ENCODE assay signal across 8 cellular contexts in the genomic region with DNA sequence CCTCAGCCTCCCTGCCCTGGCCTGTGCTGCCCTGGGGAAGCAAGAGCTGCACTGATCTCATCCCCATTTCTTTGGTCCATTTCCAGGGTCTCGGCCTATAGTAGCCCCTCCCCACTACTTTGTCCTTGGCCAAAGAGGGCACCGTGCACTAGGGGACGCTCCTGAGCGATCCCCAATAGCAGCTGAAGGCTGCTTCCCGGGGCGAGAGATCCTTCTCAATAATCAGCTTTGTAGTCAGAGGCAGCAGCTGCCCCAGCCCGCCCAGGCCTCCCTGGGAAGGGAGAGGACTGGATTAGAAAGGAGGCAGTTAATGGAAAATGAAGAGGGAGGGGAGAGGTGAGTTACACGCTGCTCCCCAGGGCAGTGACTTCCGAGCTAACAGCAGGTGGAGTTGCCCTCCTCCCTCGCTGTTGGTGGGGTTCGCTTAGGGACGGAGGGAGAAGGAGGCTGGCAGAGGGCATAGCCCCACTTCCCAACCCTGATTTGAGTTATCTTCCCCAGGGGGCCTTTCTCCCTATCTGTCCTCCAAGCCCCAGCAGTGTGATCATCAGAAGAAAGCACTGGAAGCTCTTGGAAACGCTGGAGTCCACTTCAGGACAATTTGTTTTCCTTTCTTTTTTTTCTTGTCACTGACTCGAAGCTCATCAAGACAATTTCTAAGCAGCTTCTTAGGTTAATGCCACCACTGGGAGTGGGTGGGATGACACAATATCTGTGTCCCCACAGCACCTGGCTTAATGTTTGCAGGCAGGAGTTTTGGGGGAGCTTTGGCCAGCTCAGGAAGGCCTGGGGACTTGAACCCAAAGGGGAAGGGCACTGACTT. TPM values are rescaled to one million over a fixed set of nuclear protein-coding genes. Genes with fewer than 3 reads are reported as not detected.
DNase-seq lines count a peak whose midpoint lies in the region; ATAC-seq, FAIRE-seq and TF ChIP-seq lines count a peak whose summit lies in the region.

No MANE protein-coding gene starts in this region.

- ATAC-seq in gastroesophageal sphincter (no peak), pancreas (peak in 3 of 4 donors; percentile 8 to 31 (median 13)), HG03469 (IDR thresholded peaks at IDR 0.05; ENCODE audit: unreplicated experiment) (no peak)

- TF ChIP-seq POLR2A in gastroesophageal sphincter (IDR thresholded peaks at IDR 0.05) (no peak), H54 (IDR thresholded peaks at IDR 0.05; ENCODE audit: low read depth, low read length) (no peak)

- H3K27me3 ChIP-seq in SJCRH30 (no peaks in the 10 kb centered on the region), gastroesophageal sphincter (no peaks in the 10 kb centered on the region), pancreas (no peaks in the 10 kb centered on the region)

- WGBS in gastroesophageal sphincter (ENCODE audit: low coverage in 1 of 2), 2 donors: 14 to 20% methylated on average over 5 to 7 of the region's 14 CpGs
- 38% methylated on average over 14 of the region's 14 CpGs for WGBS in pancreas, 2 donors

- peak in 3 of 4 experiments; percentile 31 to 62 (median 32) for TF ChIP-seq CTCF in gastroesophageal sphincter (IDR thresholded peaks at IDR 0.05)
- TF ChIP-seq CTCF in pancreas (IDR thresholded peaks at IDR 0.05): no peak

- FAIRE-seq in pancreas (lab: Jason Lieb, UNC) (no peak), H54 (lab: Jason Lieb, UNC) (no peak)

- H3K4me3 ChIP-seq in SJCRH30 (no peak overlapping the region; the same call in 1 of the 2 replicates), gastroesophageal sphincter (peak overlapping the region; percentile 12 to 73), pancreas (no peak overlapping the region)

- H3K36me3 ChIP-seq in SJCRH30 (no peaks in the 10 kb centered on the region; the same call in 1 of the 2 replicates), gastroesophageal sphincter (peaks cover 0 to 8% of the 10 kb centered on the region in 2 donors), pancreas (no peaks in the 10 kb centered on the region)

- DNase-seq in C1 segment of cervical spinal cord (lab: John Stamatoyannopoulos, UW) (peak in 9 of 14 donors; percentile 33 to 68 (median 54)), SJCRH30 (peak; percentile 96 to 98), pancreas (no peak), NCI-H510A (lab: John Stamatoyannopoulos, UW) (no peak), H54 (ENCODE audit: insufficient read length, low spot score) (no peak), RPMI8226 (no peak)

- H3K27ac ChIP-seq in SJCRH30 (peak overlapping the region; percentile 92), gastroesophageal sphincter (peak overlapping the region; percentile 95 to 98 (median 96)), pancreas (peak overlapping the region; percentile 76 to 81 (median 78))

- H3K4me1 ChIP-seq in SJCRH30 (peaks cover 21% of the 10 kb centered on the region), gastroesophageal sphincter (peaks cover 6 to 82% (median 32%) of the 10 kb centered on the region in 3 donors), pancreas (peaks cover 8 to 12% (median 10%) of the 10 kb centered on the region in 3 donors)

- intact Hi-C loops in pancreas (cut with DNase I): loop anchor here in 1 of 3 donors (10.0 kb wide), 1 partner anchor 173 kb away; the partner anchor contains the start of gene CYGB

- no peaks in the 10 kb centered on the region for H3K9me3 ChIP-seq in SJCRH30 (replicated peaks)
- no peaks in the 10 kb centered on the region for H3K9me3 ChIP-seq in gastroesophageal sphincter
- no peaks in the 10 kb centered on the region for H3K9me3 ChIP-seq in pancreas

- no peak for TF ChIP-seq EP300 in gastroesophageal sphincter (IDR thresholded peaks at IDR 0.05)

RNA-seq across cellular contexts. Expression of gene MXRA7, which starts 2.6 kb away (rescaled TPM):
- total RNA-seq in SJCRH30 (2014; rRNA removed; shearing (Covaris generic)): 245 and 247 TPM in 2 replicates
- total RNA-seq in gastroesophageal sphincter: 100 to 1,000 TPM; 333 to 451 (median 412) TPM
- total RNA-seq in pancreas: 100 to 1,000 TPM in 1 of 6 donors, 10 to 100 TPM in 5; 32.0 to 102 (median 43.7) TPM
- 100 to 1,000 TPM in 1 of 2 donors, 10 to 100 TPM in 1; 38.9 to 137 TPM for polyA plus RNA-seq in pancreas

RNA-seq across cellular contexts. Expression of gene JMJD6, which starts 18.2 kb away (rescaled TPM):
- 36.4 and 39.8 TPM in 2 replicates for total RNA-seq in SJCRH30 (2014; rRNA removed; shearing (Covaris generic))
- total RNA-seq in gastroesophageal sphincter: 10 to 100 TPM; 39.0 to 53.8 (median 47.2) TPM
- total RNA-seq in pancreas: 10 to 100 TPM; 12.4 to 18.2 (median 15.1) TPM
- polyA plus RNA-seq in pancreas: 10 to 100 TPM; 30.3 to 54.0 TPM

RNA-seq across cellular contexts. Expression of gene METTL23, which starts 18.4 kb away (rescaled TPM):
- 33.3 and 39.5 TPM in 2 replicates for total RNA-seq in SJCRH30 (2014; rRNA removed; shearing (Covaris generic))
- 10 to 100 TPM; 19.2 to 52.6 (median 25.1) TPM for total RNA-seq in gastroesophageal sphincter
- total RNA-seq in pancreas: 10 to 100 TPM; 14.4 to 23.4 (median 19.9) TPM
- polyA plus RNA-seq in pancreas: 10 to 100 TPM; 23.2 to 34.1 TPM

RNA-seq across cellular contexts. Expression of gene SRSF2, which starts 28.9 kb away (rescaled TPM):
- 516 and 599 TPM in 2 replicates for total RNA-seq in SJCRH30 (2014; rRNA removed; shearing (Covaris generic))
- 100 to 1,000 TPM; 106 to 194 (median 148) TPM for total RNA-seq in gastroesophageal sphincter
- 10 to 100 TPM; 41.6 to 87.0 (median 62.1) TPM for total RNA-seq in pancreas
- 100 to 1,000 TPM in 1 of 2 donors, 10 to 100 TPM in 1; 74.5 to 144 TPM for polyA plus RNA-seq in pancreas

RNA-seq across cellular contexts. Expression of gene MFSD11, which starts 29.7 kb away (rescaled TPM):
- 35.5 and 40.4 TPM in 2 replicates for total RNA-seq in SJCRH30 (2014; rRNA removed; shearing (Covaris generic))
- total RNA-seq in gastroesophageal sphincter: 10 to 100 TPM; 18.4 to 27.8 (median 20.9) TPM
- 10 to 100 TPM in 3 of 6 donors, 1 to 10 TPM in 3; 8.3 to 14.6 (median 10.1) TPM for total RNA-seq in pancreas
- 10 to 100 TPM in 1 of 2 donors, 1 to 10 TPM in 1; 5.9 to 13.4 TPM for polyA plus RNA-seq in pancreas

Comparison
In these comparisons a context has a peak if more than half of its experiments do, and no peak if none do; other contexts are left out.
1. DNase-seq: peak in C1 segment of cervical spinal cord (9 of 14) and SJCRH30 (2 of 2); none in pancreas (0 of 6), NCI-H510A (single experiment), H54 (single experiment) and RPMI8226 (single experiment).
2. H3K4me3 ChIP-seq: peak in gastroesophageal sphincter (2 of 2); none in SJCRH30 (single experiment) and pancreas (0 of 4).
3. ATAC-seq: peak in pancreas (3 of 4); none in gastroesophageal sphincter (single experiment) and HG03469 (single experiment).
4. CTCF ChIP-seq: peak in gastroesophageal sphincter (3 of 4); none in pancreas (0 of 4).
5. Peak in every context shown above with its lines, with median percentiles within 50 percentile points of each other: H3K27ac ChIP-seq.